ENCODE assay signal across 9 cellular contexts in the genomic region with DNA sequence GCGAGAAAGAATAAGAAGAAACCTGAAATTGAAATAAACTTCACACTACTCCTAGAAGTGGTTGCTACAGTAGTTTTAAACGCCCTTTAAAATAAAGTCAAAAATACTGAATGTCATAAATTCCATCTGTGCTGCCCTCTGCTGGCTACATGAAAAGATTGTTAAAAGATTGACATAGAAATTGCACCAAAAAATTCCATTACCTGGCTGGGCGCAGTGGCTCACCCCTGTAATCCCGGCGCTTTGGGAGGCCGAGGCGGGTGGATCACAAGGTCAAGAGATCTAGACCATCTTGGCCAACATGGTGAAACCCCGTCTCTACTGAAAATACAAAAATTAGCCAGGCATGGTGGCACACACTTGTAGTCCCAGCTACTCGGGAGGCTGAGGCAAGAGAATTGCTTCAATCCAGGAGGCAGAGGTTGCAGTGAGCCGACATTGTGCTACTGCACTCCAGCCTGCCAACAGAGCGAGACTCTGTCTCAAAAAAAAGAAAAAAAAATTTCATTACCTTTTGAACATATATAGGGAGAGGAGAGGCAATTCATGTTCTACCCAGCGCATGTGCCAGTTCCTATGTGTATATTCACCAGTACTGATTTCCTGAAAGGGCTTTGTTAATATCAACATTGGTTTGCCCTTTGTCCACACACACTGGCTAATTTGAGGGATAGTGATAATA. TPM values are rescaled to one million over a fixed set of nuclear protein-coding genes. Genes with fewer than 3 reads are reported as not detected.
DNase-seq lines count a peak whose midpoint lies in the region; ATAC-seq, FAIRE-seq and TF ChIP-seq lines count a peak whose summit lies in the region.
"Had no signal": no experiment of that assay in that cellular context is flagged by ENCODE, and none has a peak within 500 bp of the region (broad histone marks: within the 10 kb centered on the region; RNA-seq: fewer than 3 reads in every experiment).

No MANE protein-coding gene starts in this region.

- peaks cover 27% of the 10 kb centered on the region for H3K79me2 ChIP-seq in HCT116 (ENCODE audit: insufficient read depth, low read length)
- peaks cover 3% of the 10 kb centered on the region for H3K79me2 ChIP-seq in endothelial cell of umbilical vein (ENCODE audit: control insufficient read depth, insufficient read depth, low read length)
- H3K79me2 ChIP-seq in osteoblast (ENCODE audit: insufficient read depth, low read length) = peaks cover 28% of the 10 kb centered on the region

- H3K4me1 ChIP-seq in CD4-positive, alpha-beta memory T cell (ENCODE audit: insufficient read depth, low read length) = peaks cover 98% of the 10 kb centered on the region
- H3K4me1 ChIP-seq in HCT116 (ENCODE audit: control insufficient read depth in 1 of 2, insufficient read depth in 2 of 2, low read length in 2 of 2) (peaks cover 12 to 18% of the 10 kb centered on the region in 2 experiments; a peak in 3 of 4 replicates), endothelial cell of umbilical vein (ENCODE audit: control insufficient read depth, extremely low read depth, insufficient read depth, low read length) (peaks cover 15% of the 10 kb centered on the region), osteoblast (ENCODE audit: insufficient read depth, low read length) (peaks cover 17% of the 10 kb centered on the region)

- RAD21 ChIA-PET in HCT116 (lab: Charles Lee; ENCODE audit: low non-redundant PET in 1 of 2, low total read pairs in 2 of 2, uncharacterized antibody in 2 of 2, unreplicated experiment in 2 of 2) = no interaction called here

- TF ChIP-seq RAD21 in HCT116 (IDR thresholded peaks at IDR 0.05; ENCODE audit: low read depth) = peak; percentile 63

- DNase-seq in CD4-positive, alpha-beta memory T cell = peak in 4 of 5 donors; percentile 56 to 61 (median 60)
- no peak for DNase-seq in HCT116 (ENCODE audit: low read depth, low spot score)
- no peak for DNase-seq in activated B cell treated with CpG ODN at 0.5 μM for 24 hours
- peak; percentile 58 for DNase-seq in endothelial cell of umbilical vein (ENCODE audit: low read depth, low spot score)
- peak; percentile 50 for DNase-seq in osteoblast (ENCODE audit: insufficient read length, low spot score, missing footprints)
- no peak for DNase-seq in posterior vena cava (ENCODE audit: low spot score)
- no peak for DNase-seq in NCI-H187 (lab: John Stamatoyannopoulos, UW)
- no peak for DNase-seq in ureter (ENCODE audit: low spot score)

- TF ChIP-seq POLR2A in HCT116 (IDR thresholded peaks at IDR 0.05; ENCODE audit: borderline replicate concordance, extremely low read depth, insufficient read depth, insufficient read length) (no peak), endothelial cell of umbilical vein (IDR thresholded peaks at IDR 0.05; ENCODE audit: low read depth, low read length) (no peak)

- CTCF ChIA-PET in CD4-positive, alpha-beta memory T cell (lab: Charles Lee; ENCODE audit: partially characterized antibody) = interaction anchor here (1.0 to 5.0 kb wide), 4 partner anchors 9 to 21 kb away, joined by 3 to 32 read pairs (median 4); no protein-coding TSS in a partner anchor
- CTCF ChIA-PET in HCT116 (lab: Charles Lee) = interaction anchor here (2.2 to 2.6 kb wide), 2 partner anchors 9 to 248 kb away, joined by 8 to 15 read pairs; no protein-coding TSS in a partner anchor
- CTCF ChIA-PET in activated B cell treated with CpG ODN at 0.5 μM for 24 hours (lab: Charles Lee) = interaction anchor here (1.0 to 2.0 kb wide), 9 partner anchors 12 to 249 kb away, joined by 3 to 12 read pairs (median 4); no protein-coding TSS in a partner anchor
- CTCF ChIA-PET in endothelial cell of umbilical vein (lab: Charles Lee) = interaction anchor here (1.0 to 3.2 kb wide), 8 partner anchors 9 to 251 kb away, joined by 3 to 18 read pairs (median 5); no protein-coding TSS in a partner anchor

- peak; percentile 53 for FAIRE-seq in endothelial cell of umbilical vein (lab: Jason Lieb, UNC)

- H4K20me1 ChIP-seq in HCT116 (ENCODE audit: insufficient read depth) (no peaks in the 10 kb centered on the region), endothelial cell of umbilical vein (replicated peaks; ENCODE audit: control insufficient read depth, extremely low read depth, insufficient read depth, low read length) (no peaks in the 10 kb centered on the region), osteoblast (ENCODE audit: insufficient read depth, low read length) (peaks cover 14% of the 10 kb centered on the region)

- peak overlapping the region; percentile 9 to 31 for H3K4me3 ChIP-seq in CD4-positive, alpha-beta memory T cell (ENCODE audit: low read length in 2 of 2)
- H3K4me3 ChIP-seq in HCT116 (replicated peaks in 1 of 2; ENCODE audit: low read depth in 1 of 2, low read length in 2 of 2) (no peak overlapping the region), endothelial cell of umbilical vein (replicated peaks in 1 of 3; ENCODE audit: insufficient read depth in 1 of 3, low read depth in 1 of 3, low read length in 3 of 3) (no peak overlapping the region), osteoblast (ENCODE audit: insufficient read depth, low read length) (no peak overlapping the region)
- H3K4me3 ChIP-seq: SJSA1 had no signal

- dilution Hi-C loops in endothelial cell of umbilical vein (cut with MboI; ENCODE audit: extremely low pct_ligation_motif_present, low sequenced_read_pairs) = no loop called here

- H3K27me3 Mint-ChIP-seq in CD4-positive, alpha-beta memory T cell = no peaks in the 10 kb centered on the region
- H3K27me3 Mint-ChIP-seq in activated B cell treated with CpG ODN at 0.5 μM for 24 hours = no peaks in the 10 kb centered on the region

- peaks cover 0 to 5% (median 0%) of the 10 kb centered on the region in 8 donors for H3K9me3 Mint-ChIP-seq in CD4-positive, alpha-beta memory T cell
- H3K9me3 Mint-ChIP-seq in activated B cell treated with CpG ODN at 0.5 μM for 24 hours = no peaks in the 10 kb centered on the region

- no peaks in the 10 kb centered on the region for H3K9me2 ChIP-seq in HCT116 (ENCODE audit: insufficient read depth)

- peak overlapping the region; percentile 88 to 98 (median 94) for H3K27ac Mint-ChIP-seq in CD4-positive, alpha-beta memory T cell
- H3K27ac Mint-ChIP-seq in activated B cell treated with CpG ODN at 0.5 μM for 24 hours = peak overlapping the region; percentile 87

- H3K4me1 Mint-ChIP-seq in CD4-positive, alpha-beta memory T cell = peaks cover 76 to 98% (median 85%) of the 10 kb centered on the region in 4 donors
- H3K4me1 Mint-ChIP-seq in activated B cell treated with CpG ODN at 0.5 μM for 24 hours = peaks cover 92% of the 10 kb centered on the region

- intact Hi-C loops in CD4-positive, alpha-beta memory T cell (cut with micrococcal nuclease) = loop anchor here (1.0 kb wide), 3 partner anchors 9 to 248 kb away; no protein-coding TSS in a partner anchor
- intact Hi-C loops in HCT116 (cut with micrococcal nuclease) = loop anchor here (1.0 kb wide), 1 partner anchor 248 kb away; no protein-coding TSS in a partner anchor
- intact Hi-C loops in activated B cell treated with CpG ODN at 0.5 μM for 24 hours (cut with micrococcal nuclease) = loop anchor here (1.0 to 2.0 kb wide), 5 partner anchors 10 to 248 kb away; no protein-coding TSS in a partner anchor
- intact Hi-C loops in endothelial cell of umbilical vein (cut with micrococcal nuclease) = loop anchor here (1.0 kb wide), 3 partner anchors 8 to 248 kb away; no protein-coding TSS in a partner anchor
- intact Hi-C loops in posterior vena cava (cut with DNase I) = no loop called here

- TF ChIP-seq CTCF in HCT116 (IDR thresholded peaks at IDR 0.05 in 2 of 3, conservative IDR thresholded peaks at IDR 0.05 in 1 of 3; ENCODE audit: borderline replicate concordance in 1 of 3, insufficient read depth in 1 of 3, low read depth in 2 of 3, low read length in 2 of 3) = peak; percentile 59 to 73 (median 60)
- TF ChIP-seq CTCF in activated B cell treated with CpG ODN at 0.5 μM for 24 hours (IDR thresholded peaks at IDR 0.05) = peak; percentile 30
- peak; percentile 37 for TF ChIP-seq CTCF in endothelial cell of umbilical vein (IDR thresholded peaks at IDR 0.05; ENCODE audit: extremely low read depth in 1 of 2, insufficient read depth in 1 of 2, low read depth in 1 of 2, low read length in 2 of 2)
- peak; percentile 58 for TF ChIP-seq CTCF in osteoblast (IDR thresholded peaks at IDR 0.05; ENCODE audit: extremely low read depth, low read depth, low read length)

- POLR2A ChIA-PET in CD4-positive, alpha-beta memory T cell (lab: Charles Lee; ENCODE audit: partially characterized antibody) = interaction anchor here (1.1 to 28.3 kb wide), 5 partner anchors 10 to 37 kb away, joined by 3 to 961 read pairs (median 11); a partner anchor contains a TSS
- POLR2A ChIA-PET in HCT116 (lab: Charles Lee) (interaction anchor here (1.3 kb wide), 1 partner anchor 9 kb away, joined by 3 read pairs; no protein-coding TSS in a partner anchor), activated B cell treated with CpG ODN at 0.5 μM for 24 hours (lab: Charles Lee) (interaction anchor here (2.0 to 5.7 kb wide), 3 partner anchors 9 to 35 kb away, joined by 8 to 72 read pairs (median 10); no protein-coding TSS in a partner anchor), endothelial cell of umbilical vein (lab: Charles Lee) (no interaction called here)

- ATAC-seq in HCT116 (peak; percentile 69), activated B cell treated with CpG ODN at 0.5 μM for 24 hours (ENCODE audit: low read depth) (no peak)

- peaks cover 4% of the 10 kb centered on the region for H3K36me3 ChIP-seq in CD4-positive, alpha-beta memory T cell (ENCODE audit: insufficient read depth, low read length)
- no peaks in the 10 kb centered on the region for H3K36me3 ChIP-seq in HCT116 (ENCODE audit: control insufficient read depth in 1 of 2, insufficient read depth in 2 of 2, low read length in 2 of 2)
- H3K36me3 ChIP-seq in endothelial cell of umbilical vein (ENCODE audit: control insufficient read depth in 2 of 2, extremely low read depth in 1 of 2, insufficient read depth in 2 of 2, low read length in 2 of 2) = no peaks in the 10 kb centered on the region
- no peaks in the 10 kb centered on the region for H3K36me3 ChIP-seq in osteoblast (ENCODE audit: insufficient read depth, low read length)
- H3K36me3 ChIP-seq: SJSA1 had no signal

- no peaks in the 10 kb centered on the region for H3K27me3 ChIP-seq in CD4-positive, alpha-beta memory T cell (ENCODE audit: insufficient read depth, low read length)
- H3K27me3 ChIP-seq in HCT116 (ENCODE audit: insufficient read depth, low read length) (no peaks in the 10 kb centered on the region), endothelial cell of umbilical vein (ENCODE audit: control insufficient read depth in 2 of 2, insufficient read depth in 2 of 2, low read length in 2 of 2) (no peaks in the 10 kb centered on the region), osteoblast (ENCODE audit: insufficient read depth, low read length) (no peaks in the 10 kb centered on the region)
- H3K27me3 ChIP-seq: SJSA1 had no signal

- peaks cover 14 to 54% of the 10 kb centered on the region in 2 donors for H3K36me3 Mint-ChIP-seq in CD4-positive, alpha-beta memory T cell
- peaks cover 29% of the 10 kb centered on the region for H3K36me3 Mint-ChIP-seq in activated B cell treated with CpG ODN at 0.5 μM for 24 hours (ENCODE audit: low read depth)

- no peaks in the 10 kb centered on the region for H3K9me1 ChIP-seq in endothelial cell of umbilical vein (replicated peaks; ENCODE audit: control insufficient read depth, extremely low read depth, insufficient read depth, low read length)

- H3K9ac ChIP-seq in HCT116 (ENCODE audit: low read length) = no peak overlapping the region
- H3K9ac ChIP-seq in endothelial cell of umbilical vein (replicated peaks; ENCODE audit: extremely low read depth, insufficient read depth, low read length) = no peak overlapping the region

- H3K9me3 ChIP-seq in CD4-positive, alpha-beta memory T cell (ENCODE audit: control insufficient read depth in 1 of 2, low read length in 2 of 2) = no peaks in the 10 kb centered on the region
- H3K9me3 ChIP-seq in HCT116 (ENCODE audit: control insufficient read depth in 1 of 2, insufficient read depth in 1 of 2, low read depth in 1 of 2, low read length in 2 of 2) = no peaks in the 10 kb centered on the region
- no peaks in the 10 kb centered on the region for H3K9me3 ChIP-seq in endothelial cell of umbilical vein (replicated peaks; ENCODE audit: control insufficient read depth, insufficient read depth, low read length)
- H3K9me3 ChIP-seq in osteoblast (ENCODE audit: low read depth, low read length) = no peaks in the 10 kb centered on the region
- H3K9me3 ChIP-seq: SJSA1 had no signal

- H3K4me3 Mint-ChIP-seq in CD4-positive, alpha-beta memory T cell = peak overlapping the region; percentile 67 to 89 (median 78)
- H3K4me3 Mint-ChIP-seq in activated B cell treated with CpG ODN at 0.5 μM for 24 hours = peak overlapping the region; percentile 52

- H2AFZ ChIP-seq in HCT116 (ENCODE audit: low read depth, low read length, poor library complexity, severe bottlenecking) = no peak overlapping the region
- no peak overlapping the region for H2AFZ ChIP-seq in endothelial cell of umbilical vein (ENCODE audit: low read depth, low read length)
- H2AFZ ChIP-seq in osteoblast (ENCODE audit: low read length) = no peak overlapping the region

- H3K27ac ChIP-seq in CD4-positive, alpha-beta memory T cell (ENCODE audit: low read depth, low read length) = peak overlapping the region; percentile 73
- H3K27ac ChIP-seq in HCT116 (ENCODE audit: low read depth, low read length) = no peak overlapping the region
- no peak overlapping the region for H3K27ac ChIP-seq in endothelial cell of umbilical vein (ENCODE audit: insufficient read depth, low read depth, low read length)
- no peak overlapping the region for H3K27ac ChIP-seq in osteoblast (ENCODE audit: low read depth, low read length)
- H3K27ac ChIP-seq: SJSA1 had no signal

- BruUV-seq in HCT116 (replicated peaks; lab: Mats Ljungman, UMichigan) = no TSS peak
- BruUV-seq in endothelial cell of umbilical vein (replicated peaks; lab: Mats Ljungman, UMichigan) = no TSS peak

- H3K4me2 ChIP-seq in HCT116 (ENCODE audit: low read length) (0 out of 2 replicates have a peak overlapping the region, but pooled peaks have one; percentile 2), endothelial cell of umbilical vein (ENCODE audit: insufficient read depth, low read length) (no peak overlapping the region), osteoblast (ENCODE audit: insufficient read depth, low read length) (no peak overlapping the region)

RNA-seq across cellular contexts. Expression of a gene that starts 36.5 kb away (rescaled TPM):
- total RNA-seq in CD4-positive, alpha-beta memory T cell = 100 to 1,000 TPM; 380 to 390 TPM
- polyA plus RNA-seq in CD4-positive, alpha-beta memory T cell = 100 to 1,000 TPM; 271 to 370 TPM
- total RNA-seq in HCT116 (2021; ENCODE audit: unreplicated experiment) (34.3 TPM), activated B cell treated with CpG ODN at 0.5 μM for 24 hours (368 and 391 TPM in 2 replicates), endothelial cell of umbilical vein (49.9 and 54.2 TPM in 2 replicates), osteoblast (20.9 and 21.4 TPM in 2 replicates), posterior vena cava (10 to 100 TPM; 27.0 to 42.9 TPM), ureter (55.6 TPM)
- 20.0 and 24.7 TPM in 2 replicates for polyA plus RNA-seq in HCT116 (2012)
- polyA plus RNA-seq in endothelial cell of umbilical vein = 34.5 and 35.9 TPM in 2 replicates
- polyA plus RNA-seq in endothelial cell of umbilical vein (2011; cell fraction: cytosol; rRNA removed) = 25.4 and 26.5 TPM in 2 replicates
- polyA plus RNA-seq in endothelial cell of umbilical vein (2011; cell fraction: nucleus; rRNA removed) = 185 and 215 TPM in 2 replicates
- 37.3 and 37.4 TPM in 2 replicates for polyA plus RNA-seq in endothelial cell of umbilical vein (2012)
- polyA minus RNA-seq in endothelial cell of umbilical vein = 57.1 and 60.9 TPM in 2 replicates
- 3.9 TPM for polyA minus RNA-seq in endothelial cell of umbilical vein (2011; cell fraction: cytosol; rRNA and poly(A)+ RNA removed)
- polyA minus RNA-seq in endothelial cell of umbilical vein (2011; cell fraction: nucleus; rRNA and poly(A)+ RNA removed) = 50.5 and 74.1 TPM in 2 replicates

Comparison
In these comparisons a context has a peak if more than half of its experiments do, and no peak if none do; other contexts are left out.
1. DNase-seq: peak in CD4-positive, alpha-beta memory T cell (4 of 5), endothelial cell of umbilical vein (single experiment) and osteoblast (single experiment); none in HCT116 (single experiment), activated B cell treated with CpG ODN at 0.5 μM for 24 hours (single experiment), posterior vena cava (single experiment), NCI-H187 (0 of 2) and ureter (single experiment).
2. H3K4me3 ChIP-seq: peak in CD4-positive, alpha-beta memory T cell (2 of 2); none in HCT116 (0 of 2), endothelial cell of umbilical vein (0 of 3) and osteoblast (single experiment).
3. intact Hi-C loops: an anchor here in CD4-positive, alpha-beta memory T cell (1.0 kb wide), HCT116 (1.0 kb wide), activated B cell treated with CpG ODN at 0.5 μM for 24 hours (1.0 to 2.0 kb wide) and endothelial cell of umbilical vein (1.0 kb wide); none called in posterior vena cava.
4. Peak in every context shown above with its lines, with median percentiles within 50 percentile points of each other: CTCF ChIP-seq.